20 cellular contexts compared by ENCODE assay signal in genomic region chr3:24222165-24222805, GRCh38.
DNase-seq lines count a peak whose midpoint lies in the region; ATAC-seq and TF ChIP-seq lines count a peak whose summit lies in the region.
"Had no signal": no experiment of that assay in that cellular context is flagged by ENCODE, and none has a peak within 500 bp of the region (broad histone marks: within the 10 kb centered on the region; RNA-seq: fewer than 3 reads in every experiment).

No MANE protein-coding gene starts in this region.

- H3K4me3 ChIP-seq in gastroesophageal sphincter: no peak overlapping the region
- peak overlapping the region; percentile 8 for H3K4me3 ChIP-seq in thoracic aorta
- H3K4me3 ChIP-seq: upper lobe of left lung had no signal

- H3K27ac ChIP-seq in angular gyrus (ENCODE audit: low read depth, low read length): peak overlapping the region; percentile 47
- H3K27ac ChIP-seq in gastroesophageal sphincter: peak overlapping the region in 3 of 4 donors; percentile 80 to 85 (median 85)
- peak overlapping the region; percentile 39 to 75 for H3K27ac ChIP-seq in thoracic aorta
- no peak overlapping the region for H3K27ac ChIP-seq in CD4-positive, alpha-beta T cell (ENCODE audit: low read depth, low read length)
- H3K27ac ChIP-seq: C4-2B, KMS-11, upper lobe of left lung had no signal

- DNase-seq in HFFc6 (peak; percentile 6), thoracic aorta (ENCODE audit: low spot score) (no peak), NCI-H1930 (lab: John Stamatoyannopoulos, UW) (no peak)
- DNase-seq in stimulated activated naive CD4-positive, alpha-beta T cell treated with Interleukin-2 at 50 U/mL for 16 hours (lab: John Stamatoyannopoulos, UW): no peak
- DNase-seq in stimulated activated effector memory CD8-positive, alpha-beta T cell treated with anti-CD3 and anti-CD28 coated beads, Interleukin-12 subunit alpha, Interleukin-12 subunit beta, amount 100 ng/mL, for 72 hours (ENCODE audit: low spot score in 2 of 2): no peak
- no peak for DNase-seq in CD4-positive, alpha-beta T cell
- DNase-seq: amygdala; DMS153; NCI-H1105 treated with DMSO at 0.1 percent for 48 hours; NCI-H2227 treated with DMSO at 0.1 percent for 48 hours; NK-92 treated with Interleukin-12 subunit alpha and Interleukin-12 subunit beta, amount 100 ng/mL, for 24 hours; stimulated activated CD4-positive, alpha-beta T cell treated with anti-CD3 and anti-CD28 coated beads, Interleukin-2, amount 100 ng/mL, for 48 hours; T-helper 1 cell; upper lobe of left lung had no signal

- peaks cover 18 to 65% (median 30%) of the 10 kb centered on the region in 3 donors for H3K4me1 ChIP-seq in gastroesophageal sphincter
- peaks cover 48 to 84% of the 10 kb centered on the region in 2 donors for H3K4me1 ChIP-seq in thoracic aorta (ENCODE audit: control insufficient read depth in 1 of 2, low read depth in 2 of 2)

- no peak for TF ChIP-seq EP300 in gastroesophageal sphincter (IDR thresholded peaks at IDR 0.05)

- intact Hi-C loops in CD4-positive, alpha-beta T cell (cut with DNase I, micrococcal nuclease): no loop called here

- H3K36me3 ChIP-seq in gastroesophageal sphincter (peaks cover 0 to 5% of the 10 kb centered on the region in 2 donors), thoracic aorta (no peaks in the 10 kb centered on the region)

- no peak for ATAC-seq in gastroesophageal sphincter
- no peak for ATAC-seq in thoracic aorta (ENCODE audit: insufficient number of reproducible peaks, low FRiP score, low read depth)
- no peak for ATAC-seq in stimulated activated effector memory CD8-positive, alpha-beta T cell treated with anti-CD3 and anti-CD28 coated beads, Interleukin-12 subunit alpha, Interleukin-12 subunit beta, amount 100 ng/mL, for 72 hours
- no peak for ATAC-seq in CD4-positive, alpha-beta T cell (ENCODE audit: poor library complexity)
- ATAC-seq: Right ventricle myocardium inferior had no signal

- H3K36me3 Mint-ChIP-seq in HFFc6 (ENCODE audit: low read depth): no peaks in the 10 kb centered on the region
- no peaks in the 10 kb centered on the region for H3K36me3 Mint-ChIP-seq in stimulated activated effector memory CD8-positive, alpha-beta T cell treated with anti-CD3 and anti-CD28 coated beads, Interleukin-12 subunit alpha, Interleukin-12 subunit beta, amount 100 ng/mL, for 72 hours
- H3K36me3 Mint-ChIP-seq in CD4-positive, alpha-beta T cell (ENCODE audit: low read depth): no peaks in the 10 kb centered on the region

- peaks cover 39% of the 10 kb centered on the region for H3K4me1 Mint-ChIP-seq in HFFc6 (ENCODE audit: low read depth)
- no peaks in the 10 kb centered on the region for H3K4me1 Mint-ChIP-seq in stimulated activated effector memory CD8-positive, alpha-beta T cell treated with anti-CD3 and anti-CD28 coated beads, Interleukin-12 subunit alpha, Interleukin-12 subunit beta, amount 100 ng/mL, for 72 hours
- no peaks in the 10 kb centered on the region for H3K4me1 Mint-ChIP-seq in CD4-positive, alpha-beta T cell (ENCODE audit: low read depth)

- H3K4me3 Mint-ChIP-seq in HFFc6: no peak overlapping the region
- no peak overlapping the region for H3K4me3 Mint-ChIP-seq in stimulated activated effector memory CD8-positive, alpha-beta T cell treated with anti-CD3 and anti-CD28 coated beads, Interleukin-12 subunit alpha, Interleukin-12 subunit beta, amount 100 ng/mL, for 72 hours
- H3K4me3 Mint-ChIP-seq in CD4-positive, alpha-beta T cell: no peak overlapping the region

- TF ChIP-seq CTCF in HFFc6 (IDR thresholded peaks at IDR 0.05) (no peak), gastroesophageal sphincter (IDR thresholded peaks at IDR 0.05) (no peak), thoracic aorta (IDR thresholded peaks at IDR 0.05) (no peak)
- TF ChIP-seq CTCF in CD4-positive, alpha-beta T cell (IDR thresholded peaks at IDR 0.05): no peak

- no peaks in the 10 kb centered on the region; the same call in 1 of the 2 replicates for H3K27me3 Mint-ChIP-seq in HFFc6 (ENCODE audit: insufficient read depth)
- H3K27me3 Mint-ChIP-seq in CD4-positive, alpha-beta T cell: peaks cover 11% of the 10 kb centered on the region

- WGBS in gastroesophageal sphincter (ENCODE audit: low coverage in 1 of 2), 2 donors: 20 to 75% methylated on average over 1 to 4 of the region's 4 CpGs

- H3K9me3 ChIP-seq in gastroesophageal sphincter (no peaks in the 10 kb centered on the region), thoracic aorta (no peaks in the 10 kb centered on the region)
- no peaks in the 10 kb centered on the region for H3K9me3 ChIP-seq in CD4-positive, alpha-beta T cell (ENCODE audit: control insufficient read depth, low read length)
- H3K9me3 ChIP-seq: upper lobe of left lung had no signal

- no peaks in the 10 kb centered on the region for H3K9me3 Mint-ChIP-seq in HFFc6
- H3K9me3 Mint-ChIP-seq in stimulated activated effector memory CD8-positive, alpha-beta T cell treated with anti-CD3 and anti-CD28 coated beads, Interleukin-12 subunit alpha, Interleukin-12 subunit beta, amount 100 ng/mL, for 72 hours: no peaks in the 10 kb centered on the region
- H3K9me3 Mint-ChIP-seq in CD4-positive, alpha-beta T cell: no peaks in the 10 kb centered on the region
- H3K9me3 Mint-ChIP-seq: activated T-helper 2 cell treated with anti-CD3 and anti-CD28 coated beads, Interferon-gamma antibody, Interleukin-2, Interleukin-4, amounts not matched to agents 10 μg/mL and 5 μg/mL and 100 μg/mL, durations not matched to agents 14 hours and 24 hours and 36 hours had no signal

- TF ChIP-seq POLR2A in gastroesophageal sphincter (IDR thresholded peaks at IDR 0.05): no peak

- H3K27ac Mint-ChIP-seq in HFFc6: no peak overlapping the region; the same call in 1 of the 2 replicates
- no peak overlapping the region for H3K27ac Mint-ChIP-seq in stimulated activated effector memory CD8-positive, alpha-beta T cell treated with anti-CD3 and anti-CD28 coated beads, Interleukin-12 subunit alpha, Interleukin-12 subunit beta, amount 100 ng/mL, for 72 hours
- H3K27ac Mint-ChIP-seq in CD4-positive, alpha-beta T cell: no peak overlapping the region
- H3K27ac Mint-ChIP-seq: activated T-helper 2 cell treated with anti-CD3 and anti-CD28 coated beads, Interferon-gamma antibody, Interleukin-2, Interleukin-4, amounts not matched to agents 10 μg/mL and 5 μg/mL and 100 μg/mL, durations not matched to agents 14 hours and 24 hours and 36 hours had no signal

- POLR2A ChIA-PET in CD4-positive, alpha-beta T cell (lab: Charles Lee): no interaction called here

- H3K27me3 ChIP-seq in gastroesophageal sphincter (no peaks in the 10 kb centered on the region), thoracic aorta (replicated peaks; ENCODE audit: insufficient read depth) (no peaks in the 10 kb centered on the region)
- no peaks in the 10 kb centered on the region for H3K27me3 ChIP-seq in CD4-positive, alpha-beta T cell (ENCODE audit: control insufficient read depth, insufficient read depth, low read length)
- H3K27me3 ChIP-seq: upper lobe of left lung had no signal

- CTCF ChIA-PET in CD4-positive, alpha-beta T cell (lab: Charles Lee): no interaction called here
